In the genomic region with DNA sequence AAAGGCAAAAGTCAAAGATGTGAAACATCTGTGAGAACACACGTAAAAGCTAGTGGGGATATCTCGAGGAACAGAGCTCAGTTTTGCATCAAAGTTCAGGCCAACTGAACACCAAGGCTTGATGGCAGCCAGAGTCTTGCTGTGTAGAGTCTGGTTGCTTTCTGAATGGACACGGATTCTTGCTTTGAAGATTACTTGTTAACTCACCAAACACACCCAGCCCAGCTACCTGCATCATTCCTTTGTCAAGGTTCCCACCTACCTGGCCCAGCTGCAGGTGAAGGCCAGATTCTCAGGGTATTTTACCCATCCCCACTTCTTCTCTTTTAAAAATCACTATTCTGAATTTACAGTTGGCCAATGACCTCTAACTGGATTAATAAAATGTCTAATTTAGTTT, we compare ENCODE assay signal across 22 cellular contexts.
"Had no signal": no experiment of that assay in that cellular context is flagged by ENCODE, and none has a peak within 500 bp of the region (broad histone marks: within the 10 kb centered on the region; RNA-seq: fewer than 3 reads in every experiment).

No MANE protein-coding gene starts in this region.

- DNase-seq: activated B cell treated with CpG ODN at 0.5 μM for 24 hours; activated CD4-positive, alpha-beta T cell treated with anti-CD3 and anti-CD28 coated beads for 36 hours; activated CD4-positive, alpha-beta T cell treated with anti-CD3 and anti-CD28 coated beads, Interleukin-2, amount 50 U/mL, for 4 hours; activated CD8-positive, alpha-beta memory T cell treated with anti-CD3 and anti-CD28 coated beads, Interleukin-2, amount 50 U/mL, for 48 hours; activated naive CD4-positive, alpha-beta T cell; activated naive CD8-positive, alpha-beta T cell treated with anti-CD3 and anti-CD28 coated beads for 36 hours; activated T-cell treated with anti-CD3 and anti-CD28 coated beads, Interleukin-2, amount 50 U/mL, for 4 hours; dermis blood vessel endothelial cell; effector memory CD4-positive, alpha-beta T cell; glutamatergic neuron; hypothalamus; left cardiac atrium; nephron progenitor cell; right lobe of liver; stimulated activated CD4-positive, alpha-beta T cell treated with anti-CD3 and anti-CD28 coated beads, Interleukin-1b, Interleukin-23, amount 100 ng/mL, for 48 hours; T-helper 1 cell had no signal

- H3K9me3 ChIP-seq: right lobe of liver had no signal

- H3K4me1 ChIP-seq: parathyroid adenoma had no signal

- H3K36me3 Mint-ChIP-seq: activated naive CD8-positive, alpha-beta T cell treated with anti-CD3 and anti-CD28 coated beads for 36 hours; memory B cell; type B pancreatic cell had no signal

- H3K27me3 Mint-ChIP-seq: activated B cell treated with CpG ODN at 0.5 μM for 24 hours, memory B cell, type B pancreatic cell had no signal

- H3K4me1 Mint-ChIP-seq: activated B cell treated with CpG ODN at 0.5 μM for 24 hours; activated CD4-positive, alpha-beta T cell treated with anti-CD3 and anti-CD28 coated beads for 36 hours; activated naive CD8-positive, alpha-beta T cell treated with anti-CD3 and anti-CD28 coated beads for 36 hours; memory B cell had no signal

- H3K9me3 Mint-ChIP-seq: activated B cell treated with CpG ODN at 0.5 μM for 24 hours; activated naive CD8-positive, alpha-beta T cell treated with anti-CD3 and anti-CD28 coated beads for 36 hours; activated T-helper 2 cell treated with anti-CD3 and anti-CD28 coated beads, Interferon-gamma antibody, Interleukin-2, Interleukin-4, amounts not matched to agents 10 μg/mL and 5 μg/mL and 100 μg/mL, durations not matched to agents 14 hours and 24 hours and 36 hours; nephron progenitor cell; stimulated activated naive CD8-positive, alpha-beta T cell treated with anti-CD3 and anti-CD28 coated beads, Interleukin-15, Interleukin-2, amounts not matched to agents 100 ng/mL and 50 ng/mL, for 24 hours; type B pancreatic cell had no signal

- H3K27me3 ChIP-seq: right lobe of liver had no signal

- H3K27ac Mint-ChIP-seq: activated B cell treated with CpG ODN at 0.5 μM for 24 hours; activated CD4-positive, alpha-beta T cell treated with anti-CD3 and anti-CD28 coated beads for 36 hours; activated naive CD8-positive, alpha-beta T cell treated with anti-CD3 and anti-CD28 coated beads for 36 hours; activated T-helper 2 cell treated with anti-CD3 and anti-CD28 coated beads, Interferon-gamma antibody, Interleukin-2, Interleukin-4, amounts not matched to agents 10 μg/mL and 5 μg/mL and 100 μg/mL, durations not matched to agents 14 hours and 24 hours and 36 hours; memory B cell; nephron progenitor cell; stimulated activated naive CD8-positive, alpha-beta T cell treated with anti-CD3 and anti-CD28 coated beads, Interleukin-15, Interleukin-2, amounts not matched to agents 100 ng/mL and 50 ng/mL, for 24 hours; type B pancreatic cell had no signal

- ATAC-seq: activated CD4-positive, alpha-beta T cell treated with anti-CD3 and anti-CD28 coated beads for 36 hours; activated T-cell treated with anti-CD3 and anti-CD28 coated beads, Interleukin-2, amount 50 U/mL, for 4 hours; left cardiac atrium; right lobe of liver had no signal

- H3K4me3 Mint-ChIP-seq: activated B cell treated with CpG ODN at 0.5 μM for 24 hours; activated CD4-positive, alpha-beta T cell treated with anti-CD3 and anti-CD28 coated beads for 36 hours; activated naive CD8-positive, alpha-beta T cell treated with anti-CD3 and anti-CD28 coated beads for 36 hours; activated T-cell treated with anti-CD3 and anti-CD28 coated beads, Interleukin-2, amount 50 U/mL, for 4 hours; memory B cell; nephron progenitor cell; stimulated activated naive CD8-positive, alpha-beta T cell treated with anti-CD3 and anti-CD28 coated beads, Interleukin-15, Interleukin-2, amounts not matched to agents 100 ng/mL and 50 ng/mL, for 24 hours; type B pancreatic cell had no signal

- H3K4me3 ChIP-seq: skin epidermis had no signal

- H3K27ac ChIP-seq: parathyroid adenoma, right lobe of liver, skin epidermis had no signal
